16 cellular contexts compared by ENCODE assay signal in genomic region chr5:119393201-119393691, GRCh38. TPM values are rescaled to one million over a fixed set of nuclear protein-coding genes. Genes with fewer than 3 reads are reported as not detected.
DNase-seq lines count a peak whose midpoint lies in the region; ATAC-seq, FAIRE-seq and TF ChIP-seq lines count a peak whose summit lies in the region.
"Had no signal": no experiment of that assay in that cellular context is flagged by ENCODE, and none has a peak within 500 bp of the region (broad histone marks: within the 10 kb centered on the region; RNA-seq: fewer than 3 reads in every experiment).

No MANE protein-coding gene starts in this region.

- no peak overlapping the region for H3K9ac ChIP-seq in keratinocyte (ENCODE audit: control insufficient read depth, extremely low read depth, insufficient read depth, low read length)

- FAIRE-seq in keratinocyte (lab: Jason Lieb, UNC) (no peak), H54 (lab: Jason Lieb, UNC) (no peak)

- no peaks in the 10 kb centered on the region for H3K9me3 Mint-ChIP-seq in stimulated activated naive CD8-positive, alpha-beta T cell treated with anti-CD3 and anti-CD28 coated beads, Interleukin-15, Interleukin-2, amounts not matched to agents 100 ng/mL and 50 ng/mL, for 24 hours
- H3K9me3 Mint-ChIP-seq in activated T-helper 2 cell treated with anti-CD3 and anti-CD28 coated beads, Interferon-gamma antibody, Interleukin-2, Interleukin-4, amounts not matched to agents 10 μg/mL and 5 μg/mL and 100 μg/mL, durations not matched to agents 14 hours and 24 hours and 36 hours = no peaks in the 10 kb centered on the region
- H3K9me3 Mint-ChIP-seq: activated naive CD4-positive, alpha-beta T cell treated with anti-CD3 and anti-CD28 coated beads, Interleukin-2, amount 10 ng/mL, durations not matched to agents 7 days and 5 days; neural crest cell had no signal

- no peak for ATAC-seq in stimulated activated naive CD8-positive, alpha-beta T cell treated with anti-CD3 and anti-CD28 coated beads, Interleukin-15, Interleukin-2, amounts not matched to agents 100 U/mL and 50 U/mL, for 24 hours
- ATAC-seq: left cardiac atrium had no signal

- peak overlapping the region; percentile 55 for H3K4me3 Mint-ChIP-seq in stimulated activated naive CD8-positive, alpha-beta T cell treated with anti-CD3 and anti-CD28 coated beads, Interleukin-15, Interleukin-2, amounts not matched to agents 100 ng/mL and 50 ng/mL, for 24 hours
- H3K4me3 Mint-ChIP-seq in activated T-helper 2 cell treated with anti-CD3 and anti-CD28 coated beads, Interferon-gamma antibody, Interleukin-2, Interleukin-4, amounts not matched to agents 10 μg/mL and 5 μg/mL and 100 μg/mL, durations not matched to agents 14 hours and 24 hours and 36 hours (ENCODE audit: low read depth) = no peak overlapping the region
- H3K4me3 Mint-ChIP-seq: activated naive CD4-positive, alpha-beta T cell treated with anti-CD3 and anti-CD28 coated beads, Interleukin-2, amount 10 ng/mL, durations not matched to agents 7 days and 5 days; neural crest cell had no signal

- H3K27ac ChIP-seq in keratinocyte (ENCODE audit: control insufficient read depth, insufficient read depth, low read length) = no peak overlapping the region
- H3K27ac ChIP-seq in effector memory CD4-positive, alpha-beta T cell (ENCODE audit: insufficient read depth, low read length, poor library complexity, severe bottlenecking) = no peak overlapping the region
- no peak overlapping the region for H3K27ac ChIP-seq in suprapubic skin
- H3K27ac ChIP-seq: WERI-Rb-1 had no signal

- no peak overlapping the region for H2AFZ ChIP-seq in keratinocyte (ENCODE audit: control insufficient read depth, low read length)

- no peak for TF ChIP-seq POLR2A in H54 (IDR thresholded peaks at IDR 0.05; ENCODE audit: low read depth, low read length)
- no peak for TF ChIP-seq POLR2A in suprapubic skin (IDR thresholded peaks at IDR 0.05)

- H3K27me3 ChIP-seq in keratinocyte (ENCODE audit: control insufficient read depth, extremely low read depth, insufficient read depth, low read length) (no peaks in the 10 kb centered on the region), suprapubic skin (no peaks in the 10 kb centered on the region)
- no peaks in the 10 kb centered on the region for H3K27me3 ChIP-seq in effector memory CD4-positive, alpha-beta T cell (replicated peaks; ENCODE audit: control insufficient read depth, insufficient read depth, low read length, poor library complexity, severe bottlenecking)

- 59% methylated on average over 3 of the region's 3 CpGs for WGBS in suprapubic skin

- H3K79me2 ChIP-seq in keratinocyte (ENCODE audit: control insufficient read depth, insufficient read depth, low read length) = no peaks in the 10 kb centered on the region

- intact Hi-C loops in activated T-helper 2 cell treated with anti-CD3 and anti-CD28 coated beads, Interferon-gamma antibody, Interleukin-2, Interleukin-4, amounts not matched to agents 10 μg/mL and 5 μg/mL and 100 μg/mL, durations not matched to agents 14 hours and 24 hours and 36 hours (cut with micrococcal nuclease) = no loop called here

- H3K9me3 ChIP-seq in keratinocyte (ENCODE audit: control insufficient read depth, low read depth, low read length) = no peaks in the 10 kb centered on the region
- no peaks in the 10 kb centered on the region for H3K9me3 ChIP-seq in effector memory CD4-positive, alpha-beta T cell (ENCODE audit: control insufficient read depth, low read length)
- H3K9me3 ChIP-seq in suprapubic skin = no peaks in the 10 kb centered on the region

- peaks cover 96% of the 10 kb centered on the region for H3K4me1 Mint-ChIP-seq in stimulated activated naive CD8-positive, alpha-beta T cell treated with anti-CD3 and anti-CD28 coated beads, Interleukin-15, Interleukin-2, amounts not matched to agents 100 ng/mL and 50 ng/mL, for 24 hours (ENCODE audit: low read depth)
- H3K4me1 Mint-ChIP-seq in activated T-helper 2 cell treated with anti-CD3 and anti-CD28 coated beads, Interferon-gamma antibody, Interleukin-2, Interleukin-4, amounts not matched to agents 10 μg/mL and 5 μg/mL and 100 μg/mL, durations not matched to agents 14 hours and 24 hours and 36 hours (ENCODE audit: low read depth) = peaks cover 70% of the 10 kb centered on the region
- H3K4me1 Mint-ChIP-seq: neural crest cell had no signal

- no peak for TF ChIP-seq EP300 in suprapubic skin (IDR thresholded peaks at IDR 0.05)

- H3K9me1 ChIP-seq in keratinocyte (ENCODE audit: control insufficient read depth, extremely low read depth, insufficient read depth, low read length) = no peaks in the 10 kb centered on the region

- TF ChIP-seq CTCF in keratinocyte (optimal IDR thresholded peaks at IDR 0.05 in 1 of 3, IDR thresholded peaks at IDR 0.05 in 1 of 3, conservative IDR thresholded peaks at IDR 0.05 in 1 of 3; ENCODE audit: extremely low read depth in 1 of 3, insufficient read depth in 2 of 3, low read length in 3 of 3) = no peak
- TF ChIP-seq CTCF in suprapubic skin (IDR thresholded peaks at IDR 0.05) = no peak

- H3K27me3 Mint-ChIP-seq in stimulated activated naive CD8-positive, alpha-beta T cell treated with anti-CD3 and anti-CD28 coated beads, Interleukin-15, Interleukin-2, amounts not matched to agents 100 ng/mL and 50 ng/mL, for 24 hours = no peaks in the 10 kb centered on the region
- no peaks in the 10 kb centered on the region for H3K27me3 Mint-ChIP-seq in activated T-helper 2 cell treated with anti-CD3 and anti-CD28 coated beads, Interferon-gamma antibody, Interleukin-2, Interleukin-4, amounts not matched to agents 10 μg/mL and 5 μg/mL and 100 μg/mL, durations not matched to agents 14 hours and 24 hours and 36 hours (ENCODE audit: low read depth)
- H3K27me3 Mint-ChIP-seq: activated naive CD4-positive, alpha-beta T cell treated with anti-CD3 and anti-CD28 coated beads, Interleukin-2, amount 10 ng/mL, durations not matched to agents 7 days and 5 days had no signal

- DNase-seq in stimulated activated naive CD8-positive, alpha-beta T cell treated with anti-CD3 and anti-CD28 coated beads, Interleukin-15, Interleukin-2, amounts not matched to agents 100 U/mL and 50 U/mL, for 24 hours = no peak
- no peak for DNase-seq in activated T-helper 2 cell treated with anti-CD3 and anti-CD28 coated beads, Interferon-gamma antibody, Interleukin-2, Interleukin-4, amounts not matched to agents 10 μg/mL and 5 μg/mL and 100 μg/mL, durations not matched to agents 14 hours and 24 hours and 36 hours (ENCODE audit: low spot score)
- DNase-seq in keratinocyte (ENCODE audit: low read depth, low spot score) = no peak
- no peak for DNase-seq in H54 (ENCODE audit: insufficient read length, low spot score)
- DNase-seq in stimulated activated CD4-positive, alpha-beta T cell treated with anti-CD3 and anti-CD28 coated beads, Interleukin-4, amount 100 ng/mL, for 4 hours = no peak
- DNase-seq in effector memory CD4-positive, alpha-beta T cell = no peak
- DNase-seq in suprapubic skin (ENCODE audit: low spot score in 2 of 2) = no peak
- DNase-seq: activated naive CD4-positive, alpha-beta T cell treated with anti-CD3 and anti-CD28 coated beads, Interleukin-2, amount 10 ng/mL, durations not matched to agents 7 days and 5 days; cortex of kidney; left cardiac atrium; NCI-H1694; NCI-H82; SIG-M5; WERI-Rb-1 had no signal

- no peak overlapping the region for H3K4me3 ChIP-seq in keratinocyte (ENCODE audit: control insufficient read depth in 2 of 3, extremely low read depth in 1 of 3, insufficient read depth in 2 of 3, low read depth in 1 of 3, low read length in 3 of 3)
- no peak overlapping the region for H3K4me3 ChIP-seq in effector memory CD4-positive, alpha-beta T cell (ENCODE audit: insufficient read depth, low read depth, low read length, poor library complexity, severe bottlenecking)
- no peak overlapping the region for H3K4me3 ChIP-seq in suprapubic skin

- H3K4me2 ChIP-seq in keratinocyte (ENCODE audit: control insufficient read depth, extremely low read depth, insufficient read depth, low read depth, low read length) = peak overlapping the region; percentile 28

- peaks cover 83% of the 10 kb centered on the region for H3K36me3 Mint-ChIP-seq in stimulated activated naive CD8-positive, alpha-beta T cell treated with anti-CD3 and anti-CD28 coated beads, Interleukin-15, Interleukin-2, amounts not matched to agents 100 ng/mL and 50 ng/mL, for 24 hours (ENCODE audit: low read depth)
- H3K36me3 Mint-ChIP-seq in activated T-helper 2 cell treated with anti-CD3 and anti-CD28 coated beads, Interferon-gamma antibody, Interleukin-2, Interleukin-4, amounts not matched to agents 10 μg/mL and 5 μg/mL and 100 μg/mL, durations not matched to agents 14 hours and 24 hours and 36 hours (ENCODE audit: low read depth) = peaks cover 81% of the 10 kb centered on the region

- H4K20me1 ChIP-seq in keratinocyte (ENCODE audit: control insufficient read depth, extremely low read depth, insufficient read depth, low read length) = no peaks in the 10 kb centered on the region

- dilution Hi-C loops in keratinocyte (cut with MboI; ENCODE audit: extremely low pct_ligation_motif_present, low sequenced_read_pairs) = no loop called here

- peaks cover 22% of the 10 kb centered on the region for H3K4me1 ChIP-seq in keratinocyte (ENCODE audit: control insufficient read depth, extremely low read depth, insufficient read depth, low read length)
- peaks cover 6% of the 10 kb centered on the region for H3K4me1 ChIP-seq in effector memory CD4-positive, alpha-beta T cell (ENCODE audit: control insufficient read depth, insufficient read depth, low read length, poor library complexity, severe bottlenecking)
- peaks cover 23% of the 10 kb centered on the region for H3K4me1 ChIP-seq in suprapubic skin

- no peaks in the 10 kb centered on the region for H3K36me3 ChIP-seq in keratinocyte (ENCODE audit: control insufficient read depth in 2 of 2, extremely low read depth in 1 of 2, insufficient read depth in 2 of 2, low read length in 2 of 2)
- peaks cover 23% of the 10 kb centered on the region for H3K36me3 ChIP-seq in effector memory CD4-positive, alpha-beta T cell (ENCODE audit: control insufficient read depth, insufficient read depth, low read length)
- H3K36me3 ChIP-seq in suprapubic skin = no peaks in the 10 kb centered on the region

- peak overlapping the region; percentile 82 for H3K27ac Mint-ChIP-seq in stimulated activated naive CD8-positive, alpha-beta T cell treated with anti-CD3 and anti-CD28 coated beads, Interleukin-15, Interleukin-2, amounts not matched to agents 100 ng/mL and 50 ng/mL, for 24 hours
- H3K27ac Mint-ChIP-seq in activated T-helper 2 cell treated with anti-CD3 and anti-CD28 coated beads, Interferon-gamma antibody, Interleukin-2, Interleukin-4, amounts not matched to agents 10 μg/mL and 5 μg/mL and 100 μg/mL, durations not matched to agents 14 hours and 24 hours and 36 hours = peak overlapping the region; percentile 87
- H3K27ac Mint-ChIP-seq: activated naive CD4-positive, alpha-beta T cell treated with anti-CD3 and anti-CD28 coated beads, Interleukin-2, amount 10 ng/mL, durations not matched to agents 7 days and 5 days had no signal

RNA-seq across cellular contexts. Expression of gene TNFAIP8, which starts 37.4 kb away (rescaled TPM):
- 112 and 117 TPM in 2 replicates for total RNA-seq in activated T-helper 2 cell treated with anti-CD3 and anti-CD28 coated beads, Interferon-gamma antibody, Interleukin-2, Interleukin-4, amounts not matched to agents 10 μg/mL and 5 μg/mL and 100 μg/mL, durations not matched to agents 14 hours and 24 hours and 36 hours
- 12.5 to 20.8 TPM (median 15.6 TPM) in 3 replicates for polyA plus RNA-seq in keratinocyte
- polyA plus RNA-seq in keratinocyte (2011; ENCODE audit: low read depth) = 35.7 TPM
- polyA plus RNA-seq in keratinocyte (2011; cell fraction: cytosol; rRNA removed) = 9.4 and 14.7 TPM in 2 replicates
- 12.1 and 15.3 TPM in 2 replicates for polyA plus RNA-seq in keratinocyte (2011; cell fraction: nucleus; rRNA removed)
- polyA plus RNA-seq in keratinocyte (2012; ENCODE audit: low replicate concordance) = 10.3 and 27.0 TPM in 2 replicates
- 0.23 to 15.2 TPM (median 7.0 TPM) in 3 replicates for polyA minus RNA-seq in keratinocyte
- 9.6 TPM for polyA minus RNA-seq in keratinocyte (2011; cell fraction: cytosol; rRNA and poly(A)+ RNA removed)
- 7.2 and 13.7 TPM in 2 replicates for polyA minus RNA-seq in keratinocyte (2011; cell fraction: nucleus; rRNA and poly(A)+ RNA removed)
- 10 to 100 TPM; 37.2 to 49.1 (median 43.3) TPM for total RNA-seq in suprapubic skin

RNA-seq across cellular contexts. Expression of gene HSD17B4, which starts 59.1 kb away (rescaled TPM):
- total RNA-seq in activated T-helper 2 cell treated with anti-CD3 and anti-CD28 coated beads, Interferon-gamma antibody, Interleukin-2, Interleukin-4, amounts not matched to agents 10 μg/mL and 5 μg/mL and 100 μg/mL, durations not matched to agents 14 hours and 24 hours and 36 hours = 81.1 and 88.1 TPM in 2 replicates
- 121 to 154 TPM (median 149 TPM) in 3 replicates for polyA plus RNA-seq in keratinocyte
- polyA plus RNA-seq in keratinocyte (2011; ENCODE audit: low read depth) = 77.0 TPM
- 101 and 205 TPM in 2 replicates for polyA plus RNA-seq in keratinocyte (2011; cell fraction: cytosol; rRNA removed)
- 216 and 219 TPM in 2 replicates for polyA plus RNA-seq in keratinocyte (2011; cell fraction: nucleus; rRNA removed)
- polyA plus RNA-seq in keratinocyte (2012; ENCODE audit: low replicate concordance) = 95.6 and 120 TPM in 2 replicates
- 100 to 280 TPM (median 213 TPM) in 3 replicates for polyA minus RNA-seq in keratinocyte
- polyA minus RNA-seq in keratinocyte (2011; cell fraction: cytosol; rRNA and poly(A)+ RNA removed) = 107 TPM
- 126 and 173 TPM in 2 replicates for polyA minus RNA-seq in keratinocyte (2011; cell fraction: nucleus; rRNA and poly(A)+ RNA removed)
- 100 to 1,000 TPM; 128 to 268 (median 139) TPM for total RNA-seq in suprapubic skin
